In genomic region chr5:56108212-56108611, GRCh38 we compare ENCODE assay signal across 1 cellular context.
TF ChIP-seq lines count a peak whose summit lies in the region.

No MANE protein-coding gene starts in this region.

TF ChIP-seq in K562, 482 proteins besides CTCF, POLR2A, EP300 and RAD21 (continued from another document):
- TF ChIP-seq CEBPZ (IDR thresholded peaks at IDR 0.05; ENCODE audit: borderline replicate concordance, low read depth, low read length) = no peak
- TF ChIP-seq DEAF1 (CRISPR knock-in tag; IDR thresholded peaks at IDR 0.05) = no peak
- no peak for TF ChIP-seq HBP1 (CRISPR knock-in tag; IDR thresholded peaks at IDR 0.05)
- TF ChIP-seq SMC3 (conservative IDR thresholded peaks at IDR 0.05; ENCODE audit: insufficient read depth, low read depth, low read length) = no peak
- no peak for TF ChIP-seq ZNF280A (IDR thresholded peaks at IDR 0.05; ENCODE audit: low read depth, partially characterized antibody)
- TF ChIP-seq RB1 (IDR thresholded peaks at IDR 0.05; ENCODE audit: low read depth) = no peak
- TF ChIP-seq HNRNPH1 (optimal IDR thresholded peaks at IDR 0.05; ENCODE audit: low read depth, low read length) = no peak
- no peak for TF ChIP-seq SNIP1 (IDR thresholded peaks at IDR 0.05; ENCODE audit: low read depth)
- no peak for TF ChIP-seq CHAMP1 (IDR thresholded peaks at IDR 0.05)
- no peak for TF ChIP-seq MTF1 (CRISPR knock-in tag; IDR thresholded peaks at IDR 0.05; ENCODE audit: borderline replicate concordance)
- TF ChIP-seq CBX5 (IDR thresholded peaks at IDR 0.05; ENCODE audit: borderline replicate concordance, low read depth) = no peak
- no peak for TF ChIP-seq MYNN (IDR thresholded peaks at IDR 0.05)
- TF ChIP-seq MYNN (CRISPR knock-in tag; IDR thresholded peaks at IDR 0.05) = no peak
- no peak for TF ChIP-seq ZNF766 (CRISPR knock-in tag; conservative IDR thresholded peaks at IDR 0.05)
- TF ChIP-seq RUNX1 (IDR thresholded peaks at IDR 0.05; ENCODE audit: low read depth) = no peak
